In the genomic region with DNA sequence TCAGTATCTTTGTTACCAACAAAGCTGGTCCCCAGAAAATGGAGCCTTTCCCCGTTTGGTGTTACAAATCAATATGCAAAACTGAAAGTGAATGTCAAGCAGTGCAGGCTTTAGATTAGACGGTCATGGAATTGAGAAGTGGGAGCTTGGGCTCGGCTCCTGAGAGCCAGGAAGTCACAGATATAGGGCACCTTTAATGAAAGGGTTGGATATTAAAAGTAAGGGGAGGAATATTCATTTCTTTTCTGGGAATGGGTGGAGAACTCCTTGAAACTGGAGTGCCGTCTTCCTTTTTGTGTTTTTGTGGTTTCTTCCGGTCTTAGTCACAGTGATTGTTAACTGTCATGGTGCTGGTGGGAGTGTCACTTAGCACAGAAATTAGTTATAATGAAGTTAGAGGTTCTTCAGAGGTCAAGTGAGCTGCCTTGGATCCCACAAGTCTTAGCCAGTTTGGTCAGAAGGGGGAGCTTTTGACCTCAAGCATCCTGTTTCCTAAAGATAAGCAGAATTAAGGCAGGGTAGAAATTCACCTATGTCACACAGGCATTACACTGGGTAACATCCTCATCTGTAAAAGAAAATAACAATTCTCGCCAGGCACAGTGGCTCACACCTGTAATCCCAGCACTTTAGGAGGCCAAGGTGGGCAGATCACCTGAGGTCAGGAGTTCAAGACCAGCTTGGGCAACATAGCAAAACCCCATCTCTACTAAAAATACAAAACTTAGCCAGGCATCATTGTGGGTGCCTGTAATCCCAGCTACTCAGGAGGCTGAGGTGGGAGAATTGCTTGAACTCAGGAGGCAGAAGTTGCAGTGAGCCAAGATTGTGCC, we compare ENCODE assay signal across 9 cellular contexts. TPM values are rescaled to one million over a fixed set of nuclear protein-coding genes. Genes with fewer than 3 reads are reported as not detected.
DNase-seq lines count a peak whose midpoint lies in the region; ATAC-seq, FAIRE-seq and TF ChIP-seq lines count a peak whose summit lies in the region.
"Had no signal": no experiment of that assay in that cellular context is flagged by ENCODE, and none has a peak within 500 bp of the region (broad histone marks: within the 10 kb centered on the region; RNA-seq: fewer than 3 reads in every experiment).

No MANE protein-coding gene starts in this region.

- H3K4me3 Mint-ChIP-seq in natural killer cell treated with Interleukin-12 subunit alpha and Interleukin-12 subunit beta and Interleukin-15 and Interleukin-18, amount 100 ng/mL, for 72 hours: peak overlapping the region; percentile 90
- H3K4me3 Mint-ChIP-seq: neural crest cell had no signal

- H3K4me2 ChIP-seq in A549: peak overlapping the region; percentile 72

- ATAC-seq in A549: peak; percentile 35 to 47
- ATAC-seq in GM18867 (IDR thresholded peaks at IDR 0.05; ENCODE audit: unreplicated experiment): peak; percentile 69
- ATAC-seq in HG03457 (IDR thresholded peaks at IDR 0.05; ENCODE audit: unreplicated experiment): peak; percentile 38
- ATAC-seq in natural killer cell treated with Interleukin-12 subunit alpha and Interleukin-12 subunit beta and Interleukin-15 and Interleukin-18, amount 100 ng/mL, for 72 hours: peak; percentile 94 to 96

- no peaks in the 10 kb centered on the region for H3K36me3 ChIP-seq in duodenal mucosa (ENCODE audit: control insufficient read depth in 1 of 2, insufficient read depth in 2 of 2, low read length in 2 of 2)

- no peak for TF ChIP-seq POLR2A in A549 (IDR thresholded peaks at IDR 0.05; ENCODE audit: low read length)

- no peaks in the 10 kb centered on the region for H3K9me3 ChIP-seq in A549
- no peaks in the 10 kb centered on the region for H3K9me3 ChIP-seq in duodenal mucosa (ENCODE audit: control insufficient read depth in 1 of 2, low read length in 2 of 2)

- H3K4me1 Mint-ChIP-seq in natural killer cell treated with Interleukin-12 subunit alpha and Interleukin-12 subunit beta and Interleukin-15 and Interleukin-18, amount 100 ng/mL, for 72 hours (ENCODE audit: low read depth in 2 of 2): peaks cover 37 to 47% of the 10 kb centered on the region in 2 donors

- peak in 1 of 2 experiments; percentile 80 for DNase-seq in A549 (ENCODE audit: low read depth in 1 of 2, low spot score in 1 of 2)
- peak; percentile 75 for DNase-seq in UCSD-AML1 (lab: John Stamatoyannopoulos, UW; ENCODE audit: unreplicated experiment)
- peak; percentile 80 for DNase-seq in natural killer cell treated with Interleukin-12 subunit alpha and Interleukin-12 subunit beta and Interleukin-15 and Interleukin-18, amount 100 ng/mL, for 72 hours (ENCODE audit: low spot score)
- DNase-seq in NCI-H1092 (lab: John Stamatoyannopoulos, UW): no peak
- DNase-seq in GM03348 (ENCODE audit: low spot score): no peak

- 14% methylated on average over 6 of the region's 6 CpGs for WGBS in A549 (ENCODE audit: missing lambda C conversion rate)

- H3K9ac ChIP-seq in duodenal mucosa (ENCODE audit: low read depth in 1 of 2, low read length in 2 of 2): peak overlapping the region; percentile 28 to 64

- peak; percentile 7 for FAIRE-seq in A549 (lab: Jason Lieb, UNC)

- no peaks in the 10 kb centered on the region for H3K27me3 ChIP-seq in duodenal mucosa (ENCODE audit: control insufficient read depth in 1 of 2, insufficient read depth in 2 of 2, low read length in 2 of 2)

- H3K27me3 Mint-ChIP-seq in natural killer cell treated with Interleukin-12 subunit alpha and Interleukin-12 subunit beta and Interleukin-15 and Interleukin-18, amount 100 ng/mL, for 72 hours: no peaks in the 10 kb centered on the region

- TF ChIP-seq EP300 in A549 (IDR thresholded peaks at IDR 0.05): no peak

- H3K36me3 Mint-ChIP-seq in natural killer cell treated with Interleukin-12 subunit alpha and Interleukin-12 subunit beta and Interleukin-15 and Interleukin-18, amount 100 ng/mL, for 72 hours: no peaks in the 10 kb centered on the region

- POLR2A ChIA-PET in A549 (lab: Yijun Ruan, JAX): interaction anchor here (0.7 to 6.4 kb wide), 6 partner anchors 9 to 860 kb away, joined by 3 to 258 read pairs (median 4); a partner anchor contains a TSS

- H3K27ac ChIP-seq in A549 (peak overlapping the region; percentile 73 to 83), duodenal mucosa (ENCODE audit: low read depth, low read length) (peak overlapping the region; percentile 63)

- H3K9me3 Mint-ChIP-seq in natural killer cell treated with Interleukin-12 subunit alpha and Interleukin-12 subunit beta and Interleukin-15 and Interleukin-18, amount 100 ng/mL, for 72 hours: no peaks in the 10 kb centered on the region

- peaks cover 48% of the 10 kb centered on the region for H3K4me1 ChIP-seq in A549
- peaks cover 15 to 27% of the 10 kb centered on the region in 2 donors for H3K4me1 ChIP-seq in duodenal mucosa (ENCODE audit: control insufficient read depth in 1 of 2, insufficient read depth in 2 of 2, low read length in 2 of 2)

- TF ChIP-seq CTCF in A549 (IDR thresholded peaks at IDR 0.05): peak; percentile 42

- H3K4me3 ChIP-seq in A549 (peak overlapping the region; percentile 3; the same call in 1 of the 3 replicates), duodenal mucosa (ENCODE audit: low read depth in 1 of 2, low read length in 2 of 2) (peak overlapping the region; percentile 57 to 68)

- TF ChIP-seq RAD21 in A549 (conservative IDR thresholded peaks at IDR 0.05 in 1 of 2, IDR thresholded peaks at IDR 0.05 in 1 of 2): peak in 1 of 2 experiments; percentile 38; a peak in 3 of 5 replicates

- H3K27ac Mint-ChIP-seq in natural killer cell treated with Interleukin-12 subunit alpha and Interleukin-12 subunit beta and Interleukin-15 and Interleukin-18, amount 100 ng/mL, for 72 hours: peak overlapping the region; percentile 94 to 99

- CTCF ChIA-PET in A549 (lab: Yijun Ruan, JAX): interaction anchor here (0.6 to 18.1 kb wide), 16 partner anchors 11 to 1704 kb away, joined by 3 to 329 read pairs (median 3); a partner anchor contains a TSS

TF ChIP-seq in A549, 52 proteins besides CTCF, POLR2A, EP300 and RAD21:
- TF ChIP-seq MAFK (IDR thresholded peaks at IDR 0.05; ENCODE audit: partially characterized antibody) (peak; percentile 21), SMC3 (IDR thresholded peaks at IDR 0.05) (0 out of 3 replicates have a peak, but pooled peaks have one; percentile 11), JUN (IDR thresholded peaks at IDR 0.05) (peak in 1 of 2 experiments; percentile 42; a peak in 1 of 5 replicates)
- TF ChIP-seq, protein P1, sequence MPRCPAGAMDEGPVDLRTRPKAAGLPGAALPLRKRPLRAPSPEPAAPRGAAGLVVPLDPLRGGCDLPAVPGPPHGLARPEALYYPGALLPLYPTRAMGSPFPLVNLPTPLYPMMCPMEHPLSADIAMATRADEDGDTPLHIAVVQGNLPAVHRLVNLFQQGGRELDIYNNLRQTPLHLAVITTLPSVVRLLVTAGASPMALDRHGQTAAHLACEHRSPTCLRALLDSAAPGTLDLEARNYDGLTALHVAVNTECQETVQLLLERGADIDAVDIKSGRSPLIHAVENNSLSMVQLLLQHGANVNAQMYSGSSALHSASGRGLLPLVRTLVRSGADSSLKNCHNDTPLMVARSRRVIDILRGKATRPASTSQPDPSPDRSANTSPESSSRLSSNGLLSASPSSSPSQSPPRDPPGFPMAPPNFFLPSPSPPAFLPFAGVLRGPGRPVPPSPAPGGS (IDR thresholded peaks at IDR 0.05): no peak

RNA-seq across cellular contexts. Expression of a gene that starts 9.6 kb away (rescaled TPM):
- polyA plus RNA-seq in A549 (2011; rRNA removed) (873 and 1,224 TPM in 2 replicates), A549 (2017; fragmentation: RNase III; extraction: RNeasy Plus Mini Kit Qiagen cat#74134 plus additional on column Dnase treatment) (827 to 920 TPM (median 834 TPM) in 3 replicates)
- polyA plus RNA-seq in A549 (2012; cell fraction: cytosol; rRNA removed): 405 and 437 TPM in 2 replicates
- polyA plus RNA-seq in A549 (2012; cell fraction: nucleus; rRNA removed): 286 and 291 TPM in 2 replicates
- 275 and 286 TPM in 2 replicates for polyA minus RNA-seq in A549 (2011; rRNA and poly(A)+ RNA removed)
- total RNA-seq in natural killer cell treated with Interleukin-12 subunit alpha and Interleukin-12 subunit beta and Interleukin-15 and Interleukin-18, amount 100 ng/mL, for 72 hours: 1,000 to 10,000 TPM; 1,047 to 1,473 TPM

RNA-seq across cellular contexts. Expression of a gene that starts 33.0 kb away (rescaled TPM):
- not detected in 2 replicates for polyA plus RNA-seq in A549 (2011; rRNA removed)
- not detected in 2 replicates for polyA plus RNA-seq in A549 (2012; cell fraction: cytosol; rRNA removed)
- not detected in 2 replicates for polyA plus RNA-seq in A549 (2012; cell fraction: nucleus; rRNA removed)
- polyA plus RNA-seq in A549 (2017; fragmentation: RNase III; extraction: RNeasy Plus Mini Kit Qiagen cat#74134 plus additional on column Dnase treatment): not detected in 3 replicates
- not detected in 2 replicates for polyA minus RNA-seq in A549 (2011; rRNA and poly(A)+ RNA removed)
- not detected for total RNA-seq in natural killer cell treated with Interleukin-12 subunit alpha and Interleukin-12 subunit beta and Interleukin-15 and Interleukin-18, amount 100 ng/mL, for 72 hours
- total RNA-seq: neural crest cell had no signal

RNA-seq across cellular contexts. Expression of a gene that starts 54.7 kb away (rescaled TPM):
- polyA plus RNA-seq in A549 (2011; rRNA removed) (0.78 and 1.2 TPM in 2 replicates), A549 (2017; fragmentation: RNase III; extraction: RNeasy Plus Mini Kit Qiagen cat#74134 plus additional on column Dnase treatment) (0.43 to 0.57 TPM (median 0.56 TPM) in 3 replicates)
- polyA plus RNA-seq in A549 (2012; cell fraction: cytosol; rRNA removed): 1.1 and 1.4 TPM in 2 replicates
- polyA plus RNA-seq in A549 (2012; cell fraction: nucleus; rRNA removed): 1.2 and 2.0 TPM in 2 replicates
- 0.83 and 1.2 TPM in 2 replicates for polyA minus RNA-seq in A549 (2011; rRNA and poly(A)+ RNA removed)
- not detected for total RNA-seq in natural killer cell treated with Interleukin-12 subunit alpha and Interleukin-12 subunit beta and Interleukin-15 and Interleukin-18, amount 100 ng/mL, for 72 hours
- total RNA-seq: neural crest cell had no signal

RNA-seq across cellular contexts. Expression of a gene that starts 55.3 kb away (rescaled TPM):
- 2.0 and 2.2 TPM in 2 replicates for polyA plus RNA-seq in A549 (2011; rRNA removed)
- 0.86 and 1.2 TPM in 2 replicates for polyA plus RNA-seq in A549 (2012; cell fraction: cytosol; rRNA removed)
- 8.2 and 8.4 TPM in 2 replicates for polyA plus RNA-seq in A549 (2012; cell fraction: nucleus; rRNA removed)
- polyA plus RNA-seq in A549 (2017; fragmentation: RNase III; extraction: RNeasy Plus Mini Kit Qiagen cat#74134 plus additional on column Dnase treatment): 1.3 to 2.3 TPM (median 1.6 TPM) in 3 replicates
- 0.66 and 1.2 TPM in 2 replicates for polyA minus RNA-seq in A549 (2011; rRNA and poly(A)+ RNA removed)
- not detected for total RNA-seq in natural killer cell treated with Interleukin-12 subunit alpha and Interleukin-12 subunit beta and Interleukin-15 and Interleukin-18, amount 100 ng/mL, for 72 hours

Comparison
In these comparisons a context has a peak if more than half of its experiments do, and no peak if none do; other contexts are left out.
1. ATAC-seq: peak in every context shown above with its lines; median percentile 95 in natural killer cell treated with Interleukin-12 subunit alpha and Interleukin-12 subunit beta and Interleukin-15 and Interleukin-18, amount 100 ng/mL, for 72 hours; 69 in GM18867; 41 in A549; 38 in HG03457.
2. DNase-seq: peak in UCSD-AML1 (single experiment) and natural killer cell treated with Interleukin-12 subunit alpha and Interleukin-12 subunit beta and Interleukin-15 and Interleukin-18, amount 100 ng/mL, for 72 hours (single experiment); none in NCI-H1092 (single experiment) and GM03348 (single experiment).